Comparison of ENCODE assay signal across 1 cellular context in the genomic region with DNA sequence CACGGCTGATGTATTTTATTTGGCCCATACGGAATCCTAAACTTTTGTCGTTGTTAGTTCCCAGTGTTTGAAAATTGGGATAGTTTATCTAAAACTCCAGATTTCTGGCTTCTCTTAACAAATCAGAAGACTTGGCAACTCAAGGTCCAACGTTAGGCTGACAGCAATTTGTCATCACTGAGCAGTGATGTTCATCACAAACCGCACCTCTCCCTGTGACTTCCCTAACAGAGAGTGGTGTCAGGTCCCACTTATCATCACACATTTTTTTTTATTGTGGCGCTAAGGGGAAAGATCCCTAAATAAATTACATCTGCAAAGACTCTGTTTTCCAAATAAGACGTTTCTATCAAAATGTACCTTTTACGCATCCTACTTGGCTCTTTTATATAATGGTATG.
TF ChIP-seq lines count a peak whose summit lies in the region.

No MANE protein-coding gene starts in this region.

TF ChIP-seq in K562, 482 proteins besides CTCF, POLR2A, EP300 and RAD21 (continued from another document):
- peak; percentile 37 for TF ChIP-seq MEIS2 (IDR thresholded peaks at IDR 0.05; ENCODE audit: partially characterized antibody)
